In the genomic region with DNA sequence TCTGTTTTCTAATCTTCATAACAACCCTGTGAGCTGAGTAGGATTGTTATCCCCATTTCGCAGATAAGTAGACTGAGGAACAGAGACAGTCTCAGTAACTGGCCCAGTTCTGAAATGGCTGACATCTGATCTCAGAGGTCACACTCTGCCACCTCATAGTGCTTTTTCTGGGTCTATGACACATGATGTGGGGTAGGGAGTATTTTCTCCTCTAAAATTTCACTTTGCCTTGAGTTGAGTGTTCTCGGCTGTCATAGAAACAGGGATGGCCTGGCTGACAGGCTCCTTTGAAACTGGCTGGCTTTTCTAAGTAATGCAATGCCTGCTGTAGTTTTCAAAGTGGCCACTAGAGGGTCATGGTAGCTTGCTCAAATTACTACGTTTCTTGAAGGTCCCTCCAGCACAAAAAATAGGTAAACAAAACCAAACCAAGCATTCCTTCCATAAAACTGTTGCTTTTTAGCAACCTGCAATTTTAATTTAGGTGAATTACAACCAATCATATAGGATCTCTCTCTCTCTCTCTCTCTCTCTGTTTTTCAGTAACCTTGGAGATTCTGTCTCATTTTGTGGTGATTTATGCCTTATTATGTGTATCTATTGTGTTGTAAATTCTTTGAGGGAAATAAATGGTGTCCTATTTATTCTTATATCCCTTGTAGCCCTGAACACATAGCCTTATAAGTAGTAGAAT, we compare ENCODE assay signal across 9 cellular contexts.
DNase-seq lines count a peak whose midpoint lies in the region; ATAC-seq, FAIRE-seq and TF ChIP-seq lines count a peak whose summit lies in the region.
"Had no signal": no experiment of that assay in that cellular context is flagged by ENCODE, and none has a peak within 500 bp of the region (broad histone marks: within the 10 kb centered on the region; RNA-seq: fewer than 3 reads in every experiment).

No MANE protein-coding gene starts in this region.

- H3K27me3 ChIP-seq in Panc1 (ENCODE audit: control insufficient read depth, insufficient read depth, low read length) (no peaks in the 10 kb centered on the region), foreskin keratinocyte (peaks cover 11% of the 10 kb centered on the region), ovary (no peaks in the 10 kb centered on the region)

- no peaks in the 10 kb centered on the region for H3K4me1 ChIP-seq in Panc1 (ENCODE audit: control insufficient read depth, insufficient read depth, low read length)
- no peaks in the 10 kb centered on the region for H3K4me1 ChIP-seq in foreskin keratinocyte
- H3K4me1 ChIP-seq in ovary (ENCODE audit: insufficient read depth), result no peaks in the 10 kb centered on the region

- H3K4me3 ChIP-seq in Panc1 (ENCODE audit: low read depth in 2 of 2, low read length in 2 of 2) (no peak overlapping the region), ovary (no peak overlapping the region)

- 30 to 36% (median 30%) methylated on average over 3 of the region's 3 CpGs for WGBS in ovary, 3 donors

- in situ Hi-C loops in Panc1 (cut with HindIII; ENCODE audit: low pct_unique_long_range_greater_than_20kb, low sequenced_read_pairs), result no loop called here

- no peaks in the 10 kb centered on the region for H3K9me3 Mint-ChIP-seq in activated T-helper 17 cell treated with anti-CD3 and anti-CD28 coated beads, Interleukin-2, amount 50 U/mL, for 72 hours

- POLR2A ChIA-PET in Panc1 (lab: Charles Lee), result no interaction called here

- TF ChIP-seq CTCF in D721Med (IDR thresholded peaks at IDR 0.05; ENCODE audit: insufficient read depth, missing control alignments), result peak; percentile 87
- peak; percentile 91 for TF ChIP-seq CTCF in Panc1 (IDR thresholded peaks at IDR 0.05)
- peak; percentile 77 for TF ChIP-seq CTCF in foreskin keratinocyte (conservative IDR thresholded peaks at IDR 0.05)
- TF ChIP-seq CTCF in ovary (IDR thresholded peaks at IDR 0.05), result peak; percentile 66 to 83 (median 80)

- H3K36me3 ChIP-seq in Panc1 (ENCODE audit: control insufficient read depth, insufficient read depth, low read length) (no peaks in the 10 kb centered on the region), ovary (no peaks in the 10 kb centered on the region)

- H3K4me1 Mint-ChIP-seq in activated T-helper 17 cell treated with anti-CD3 and anti-CD28 coated beads, Interleukin-2, amount 50 U/mL, for 72 hours, result no peaks in the 10 kb centered on the region

- no peaks in the 10 kb centered on the region for H3K9me3 ChIP-seq in Panc1 (ENCODE audit: control insufficient read depth, insufficient read depth, low read depth, low read length)
- H3K9me3 ChIP-seq in ovary, result no peaks in the 10 kb centered on the region

- no peak overlapping the region for H3K27ac Mint-ChIP-seq in activated T-helper 17 cell treated with anti-CD3 and anti-CD28 coated beads, Interleukin-2, amount 50 U/mL, for 72 hours

- H3K27me3 Mint-ChIP-seq in activated T-helper 17 cell treated with anti-CD3 and anti-CD28 coated beads, Interleukin-2, amount 50 U/mL, for 72 hours, result no peaks in the 10 kb centered on the region

- FAIRE-seq in D721Med (lab: Jason Lieb, UNC) (peak; percentile 82), urothelium cell line (lab: Jason Lieb, UNC) (no peak)

- no peaks in the 10 kb centered on the region for H3K36me3 Mint-ChIP-seq in activated T-helper 17 cell treated with anti-CD3 and anti-CD28 coated beads, Interleukin-2, amount 50 U/mL, for 72 hours (ENCODE audit: low read depth)

- TF ChIP-seq POLR2A in ovary (IDR thresholded peaks at IDR 0.05), result no peak

- intact Hi-C loops in Panc1 (cut with micrococcal nuclease; ENCODE audit: unreplicated experiment), result no loop called here
- intact Hi-C loops in ovary (cut with DNase I), result no loop called here

- no TSS peak for BruUV-seq in Panc1 (replicated peaks; lab: Mats Ljungman, UMichigan)

- ATAC-seq in GM21360 (IDR thresholded peaks at IDR 0.05; ENCODE audit: unreplicated experiment) (peak; percentile 80), Panc1 (peak; percentile 80), foreskin keratinocyte (peak; percentile 88)
- peak; percentile 91 for ATAC-seq in activated T-helper 17 cell treated with anti-CD3 and anti-CD28 coated beads, Interleukin-2, amount 50 U/mL, for 72 hours (replicated peaks)

- no peak for DNase-seq in D721Med (ENCODE audit: insufficient read length, low spot score)
- peak; percentile 75 for DNase-seq in HT1080 (ENCODE audit: low read depth)
- no peak for DNase-seq in Panc1 (ENCODE audit: low read depth, low spot score)
- peak in 1 of 2 donors; percentile 49 for DNase-seq in foreskin keratinocyte
- DNase-seq in ovary, result peak in 4 of 5 donors; percentile 38 to 75 (median 50)
- peak; percentile 52 for DNase-seq in urothelium cell line (ENCODE audit: low spot score)

- no peak overlapping the region for H3K4me3 Mint-ChIP-seq in activated T-helper 17 cell treated with anti-CD3 and anti-CD28 coated beads, Interleukin-2, amount 50 U/mL, for 72 hours

- H3K27ac ChIP-seq in Panc1 (ENCODE audit: low read length) (no peak overlapping the region), foreskin keratinocyte (no peak overlapping the region), ovary (no peak overlapping the region)
- H3K27ac ChIP-seq: epithelial cell of prostate had no signal

- no peak for TF ChIP-seq EP300 in ovary (IDR thresholded peaks at IDR 0.05)

- CTCF ChIA-PET in Panc1 (lab: Charles Lee), result interaction anchor here (0.7 to 0.8 kb wide), 2 partner anchors 34 to 131 kb away, joined by 4 read pairs; no protein-coding TSS in a partner anchor

Comparison
In these comparisons a context has a peak if more than half of its experiments do, and no peak if none do; other contexts are left out.
1. DNase-seq: peak in HT1080 (single experiment), ovary (4 of 5) and urothelium cell line (single experiment); none in D721Med (single experiment) and Panc1 (single experiment).
2. Peak in every context shown above with its lines, with median percentiles within 50 percentile points of each other: CTCF ChIP-seq and ATAC-seq.